ENCODE assay signal across 23 cellular contexts in the genomic region with DNA sequence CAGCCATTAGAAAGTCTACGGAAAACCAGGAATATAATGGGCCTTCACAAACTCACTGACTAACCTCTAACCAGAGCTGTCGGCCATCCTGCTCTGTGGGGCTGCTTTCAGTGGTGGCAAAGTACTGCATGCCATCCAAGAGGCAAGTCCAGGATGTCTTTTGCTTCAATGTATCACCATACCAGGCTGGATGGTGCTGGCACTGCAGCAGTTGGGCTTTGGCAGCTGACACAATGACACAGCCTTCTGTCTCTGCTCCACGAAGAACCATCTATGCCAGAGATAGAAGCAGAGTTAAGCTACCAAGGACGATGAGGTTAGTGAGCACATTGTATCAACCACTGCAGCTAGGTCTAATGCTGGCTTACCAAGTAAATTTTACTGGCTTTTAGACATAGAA. TPM values are rescaled to one million over a fixed set of nuclear protein-coding genes. Genes with fewer than 3 reads are reported as not detected.
DNase-seq lines count a peak whose midpoint lies in the region; ATAC-seq and TF ChIP-seq lines count a peak whose summit lies in the region.
"Had no signal": no experiment of that assay in that cellular context is flagged by ENCODE, and none has a peak within 500 bp of the region (broad histone marks: within the 10 kb centered on the region; RNA-seq: fewer than 3 reads in every experiment).

No MANE protein-coding gene starts in this region.

- no peak overlapping the region for H2AFZ ChIP-seq in mammary epithelial cell (ENCODE audit: low read depth, low read length)

- dilution Hi-C loops in mammary epithelial cell (cut with HindIII; ENCODE audit: low sequenced_read_pairs) = no loop called here

- H3K9me3 ChIP-seq in mammary epithelial cell (replicated peaks; ENCODE audit: insufficient read depth, low read length) = no peaks in the 10 kb centered on the region
- no peaks in the 10 kb centered on the region for H3K9me3 ChIP-seq in breast epithelium
- H3K9me3 ChIP-seq in testis = no peaks in the 10 kb centered on the region
- H3K9me3 ChIP-seq: Peyer's patch, SJSA1 had no signal

- intact Hi-C loops in mammary epithelial cell (cut with micrococcal nuclease) (no loop called here), breast epithelium (cut with DNase I; ENCODE audit: low total_unique reads) (no loop called here), left cardiac atrium (cut with DNase I) (no loop called here), testis (cut with DNase I; ENCODE audit: low total_unique reads) (no loop called here)

- no peaks in the 10 kb centered on the region for H3K27me3 ChIP-seq in mammary epithelial cell (ENCODE audit: insufficient read depth, low read length)
- H3K27me3 ChIP-seq in breast epithelium = no peaks in the 10 kb centered on the region
- H3K27me3 ChIP-seq in testis = no peaks in the 10 kb centered on the region
- H3K27me3 ChIP-seq: Peyer's patch, SJSA1 had no signal

- no peaks in the 10 kb centered on the region for H3K79me2 ChIP-seq in mammary epithelial cell (ENCODE audit: insufficient read depth, low read length)

- H3K4me3 ChIP-seq in mammary epithelial cell (replicated peaks in 1 of 3; ENCODE audit: insufficient read depth in 1 of 3, low read depth in 2 of 3, low read length in 3 of 3) (no peak overlapping the region), breast epithelium (no peak overlapping the region), testis (no peak overlapping the region)
- H3K4me3 ChIP-seq: Peyer's patch, SJSA1 had no signal

- DNase-seq in mammary epithelial cell = no peak
- DNase-seq in breast epithelium (ENCODE audit: low spot score in 2 of 2) = no peak
- DNase-seq in left cardiac atrium = no peak
- DNase-seq in mesenteric fat pad (ENCODE audit: low spot score) = peak; percentile 43
- DNase-seq in testis = peak; percentile 72
- no peak for DNase-seq in mucosa of gallbladder (ENCODE audit: low spot score)
- DNase-seq in GM13977 (ENCODE audit: low spot score) = no peak
- DNase-seq: 8988T; C1 segment of cervical spinal cord; CD8-positive, alpha-beta T cell; DND-41; GOT3; NCI-H1105; NCI-H146; NCI-H2029 treated with DMSO at 0.1 percent for 48 hours; NCI-H2171; NCI-H345; NCI-H524; NCI-H774; NK-92 treated with Interleukin-12 subunit alpha and Interleukin-12 subunit beta, amount 100 ng/mL, for 24 hours; Peyer's patch had no signal

- H3K27ac ChIP-seq in mammary epithelial cell (ENCODE audit: insufficient read depth, low read depth, low read length) = no peak overlapping the region
- H3K27ac ChIP-seq in breast epithelium = no peak overlapping the region
- H3K27ac ChIP-seq in testis = peak overlapping the region in 1 of 2 donors; percentile 25
- H3K27ac ChIP-seq: Peyer's patch, SJSA1 had no signal

- in situ Hi-C loops in mammary epithelial cell (cut with MboI; ENCODE audit: low sequenced_read_pairs in 2 of 2) = no loop called here
- in situ Hi-C loops in GM13977 (cut with MboI; ENCODE audit: low pct_unique_long_range_greater_than_20kb, low sequenced_read_pairs, unreplicated experiment) = no loop called here

- CTCF ChIA-PET in mammary epithelial cell (lab: Charles Lee; ENCODE audit: low non-redundant PET) = no interaction called here

- H3K4me1 ChIP-seq in mammary epithelial cell (ENCODE audit: insufficient read depth, low read length) (no peaks in the 10 kb centered on the region), breast epithelium (no peaks in the 10 kb centered on the region), testis (no peaks in the 10 kb centered on the region)
- H3K4me1 ChIP-seq: Peyer's patch, SJSA1 had no signal

- no peaks in the 10 kb centered on the region for H4K20me1 ChIP-seq in mammary epithelial cell (ENCODE audit: insufficient read depth, low read length)

- BruUV-seq in mammary epithelial cell (replicated peaks; lab: Mats Ljungman, UMichigan) = TSS peak; percentile 13

- TF ChIP-seq CTCF in mammary epithelial cell (conservative IDR thresholded peaks at IDR 0.05 in 1 of 2, IDR thresholded peaks at IDR 0.05 in 1 of 2; ENCODE audit: extremely low read depth in 1 of 2, insufficient read depth in 1 of 2, low read depth in 1 of 2, low read length in 2 of 2) (no peak), breast epithelium (IDR thresholded peaks at IDR 0.05) (no peak), testis (IDR thresholded peaks at IDR 0.05) (no peak), GM13977 (IDR thresholded peaks at IDR 0.05; ENCODE audit: extremely low read depth, insufficient read depth, missing control alignments) (no peak)

- ATAC-seq in left cardiac atrium = peak; percentile 66 to 68
- ATAC-seq: CD8-positive, alpha-beta T cell; HCT116 had no signal

- WGBS in mammary epithelial cell (ENCODE audit: low coverage, missing lambda C conversion rate) = 86% methylated on average over 4 of the region's 4 CpGs
- 66 to 71% methylated on average over 4 of the region's 4 CpGs for WGBS in testis, 2 donors

- TF ChIP-seq POLR2A in breast epithelium (IDR thresholded peaks at IDR 0.05) (no peak), testis (IDR thresholded peaks at IDR 0.05) (no peak)

- no peak overlapping the region for H3K4me2 ChIP-seq in mammary epithelial cell (ENCODE audit: insufficient read depth, low read depth, low read length)

- H3K9ac ChIP-seq in mammary epithelial cell (ENCODE audit: insufficient read depth, low read length) = no peak overlapping the region

- H3K36me3 ChIP-seq in mammary epithelial cell (ENCODE audit: insufficient read depth, low read length) (peaks cover 34% of the 10 kb centered on the region), breast epithelium (peaks cover 29% of the 10 kb centered on the region), testis (ENCODE audit: low read depth, missing control alignments) (no peaks in the 10 kb centered on the region)

RNA-seq across cellular contexts. Expression of gene RSKR, which starts 9.7 kb away (rescaled TPM):
- total RNA-seq in mammary epithelial cell = 10 to 100 TPM in 1 of 2 donors, 1 to 10 TPM in 1; 3.0 to 12.2 TPM
- 3.4 TPM for polyA plus RNA-seq in mammary epithelial cell
- 20.5 TPM for polyA minus RNA-seq in mammary epithelial cell
- total RNA-seq in breast epithelium = 10 to 100 TPM in 2 of 3 donors, 1 to 10 TPM in 1; 9.3 to 11.1 (median 11.0) TPM
- 1 to 10 TPM; 4.4 to 5.8 TPM for total RNA-seq in left cardiac atrium
- total RNA-seq in mesenteric fat pad = 7.6 TPM
- total RNA-seq in testis = 10 to 100 TPM; 38.0 to 41.7 TPM
- 18.1 TPM for polyA plus RNA-seq in testis (ENCODE audit: insufficient read depth, low read depth, low replicate concordance)
- 9.0 TPM for total RNA-seq in mucosa of gallbladder

RNA-seq across cellular contexts. Expression of gene BLTP2, which starts 21.3 kb away (rescaled TPM):
- total RNA-seq in mammary epithelial cell = 100 to 1,000 TPM; 117 to 124 TPM
- polyA plus RNA-seq in mammary epithelial cell = 101 TPM
- 262 TPM for polyA minus RNA-seq in mammary epithelial cell
- total RNA-seq in breast epithelium = 100 to 1,000 TPM; 107 to 131 (median 107) TPM
- total RNA-seq in left cardiac atrium = 10 to 100 TPM; 83.6 to 93.3 TPM
- total RNA-seq in mesenteric fat pad = 163 TPM
- 100 to 1,000 TPM; 128 to 147 TPM for total RNA-seq in testis
- polyA plus RNA-seq in testis (ENCODE audit: insufficient read depth, low read depth, low replicate concordance) = 84.7 TPM
- total RNA-seq in mucosa of gallbladder = 161 TPM

RNA-seq across cellular contexts. Expression of gene SPAG5, which starts 24.9 kb away (rescaled TPM):
- total RNA-seq in mammary epithelial cell = 10 to 100 TPM in 1 of 2 donors, 1 to 10 TPM in 1; 2.5 to 38.9 TPM
- 41.4 TPM for polyA plus RNA-seq in mammary epithelial cell
- polyA minus RNA-seq in mammary epithelial cell = 88.4 TPM
- 1 to 10 TPM; 3.3 to 5.8 (median 4.1) TPM for total RNA-seq in breast epithelium
- total RNA-seq in left cardiac atrium = 1 to 10 TPM in 1 of 2 donors, under 1 TPM in 1; 0.97 to 2.7 TPM
- 3.1 TPM for total RNA-seq in mesenteric fat pad
- 100 to 1,000 TPM in 1 of 2 donors, 10 to 100 TPM in 1; 79.4 to 116 TPM for total RNA-seq in testis
- 232 TPM for polyA plus RNA-seq in testis (ENCODE audit: insufficient read depth, low read depth, low replicate concordance)
- 6.4 TPM for total RNA-seq in mucosa of gallbladder

RNA-seq across cellular contexts. Expression of gene SDF2, which starts 38.0 kb away (rescaled TPM):
- total RNA-seq in mammary epithelial cell (10 to 100 TPM; 37.7 to 37.8 TPM), breast epithelium (10 to 100 TPM; 38.1 to 66.6 (median 54.1) TPM), left cardiac atrium (10 to 100 TPM; 32.9 to 33.7 TPM), mesenteric fat pad (41.8 TPM), testis (10 to 100 TPM; 59.7 to 65.0 TPM), mucosa of gallbladder (73.4 TPM)
- polyA plus RNA-seq in mammary epithelial cell (68.3 TPM), testis (ENCODE audit: insufficient read depth, low read depth, low replicate concordance) (64.6 TPM)
- polyA minus RNA-seq in mammary epithelial cell = 33.9 TPM

RNA-seq across cellular contexts. Expression of gene SUPT6H, which starts 38.3 kb away (rescaled TPM):
- total RNA-seq in mammary epithelial cell (10 to 100 TPM; 51.7 to 78.9 TPM), breast epithelium (10 to 100 TPM; 62.6 to 69.9 (median 66.7) TPM), left cardiac atrium (10 to 100 TPM; 35.6 to 47.2 TPM), mesenteric fat pad (76.6 TPM), testis (100 to 1,000 TPM; 121 to 129 TPM), mucosa of gallbladder (59.8 TPM)
- polyA plus RNA-seq in mammary epithelial cell (27.3 TPM), testis (ENCODE audit: insufficient read depth, low read depth, low replicate concordance) (64.8 TPM)
- polyA minus RNA-seq in mammary epithelial cell = 64.7 TPM

Comparison
In these comparisons a context has a peak if more than half of its experiments do, and no peak if none do; other contexts are left out.
1. DNase-seq: peak in mesenteric fat pad (single experiment) and testis (single experiment); none in mammary epithelial cell (single experiment), breast epithelium (0 of 2), left cardiac atrium (single experiment), mucosa of gallbladder (single experiment) and GM13977 (single experiment).